In the genomic region with DNA sequence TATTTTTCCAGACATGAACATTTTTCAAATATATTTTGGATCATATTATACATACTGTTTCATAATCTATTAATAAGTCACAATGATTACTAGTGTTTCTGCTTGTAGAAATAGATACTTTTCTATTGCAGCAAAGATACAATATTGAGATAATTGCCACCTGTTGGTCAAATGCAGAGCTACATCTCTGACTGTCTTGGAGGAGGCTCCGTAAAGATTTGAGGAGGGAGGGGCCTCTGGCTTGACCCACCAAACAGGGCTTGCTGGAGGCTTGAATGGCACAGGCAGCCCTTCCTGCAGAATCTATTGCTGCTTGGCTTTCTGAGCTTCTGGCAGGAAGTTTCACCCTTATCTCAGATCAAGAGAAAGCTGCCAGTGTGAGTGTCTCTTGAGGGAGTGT, we compare ENCODE assay signal across 8 cellular contexts.
DNase-seq lines count a peak whose midpoint lies in the region; ATAC-seq and TF ChIP-seq lines count a peak whose summit lies in the region.

No MANE protein-coding gene starts in this region.

- no peaks in the 10 kb centered on the region for H3K36me3 ChIP-seq in esophagus squamous epithelium

- no peak overlapping the region for H3K4me3 Mint-ChIP-seq in neural crest cell

- H3K4me1 Mint-ChIP-seq in neural crest cell, result peaks cover 3% of the 10 kb centered on the region

- H3K4me1 ChIP-seq in esophagus squamous epithelium, result no peaks in the 10 kb centered on the region

- WGBS in esophagus squamous epithelium, 2 donors, result 0 to 20% methylated on average over 1 of the region's 1 CpG

- peak; percentile 47 for TF ChIP-seq CTCF in VCaP (conservative IDR thresholded peaks at IDR 0.05)
- peak in 4 of 6 experiments; percentile 27 to 47 (median 31) for TF ChIP-seq CTCF in esophagus squamous epithelium (IDR thresholded peaks at IDR 0.05)
- TF ChIP-seq CTCF in neural crest cell (conservative IDR thresholded peaks at IDR 0.05), result peak; percentile 63

- ATAC-seq in GM19467 (IDR thresholded peaks at IDR 0.05; ENCODE audit: unreplicated experiment) (peak; percentile 91), HG03565 (IDR thresholded peaks at IDR 0.05; ENCODE audit: unreplicated experiment) (no peak)

- peak; percentile 23 for DNase-seq in DMS53 treated with DMSO at 0.1 percent for 48 hours (lab: John Stamatoyannopoulos, UW; ENCODE audit: unreplicated experiment)
- peak; percentile 3 for DNase-seq in HuH-7 (ENCODE audit: low spot score)
- DNase-seq in esophagus squamous epithelium (lab: John Stamatoyannopoulos, UW), result no peak
- peak; percentile 12 for DNase-seq in neural crest cell (ENCODE audit: low read depth, low spot score)
- DNase-seq in GM19238 (ENCODE audit: insufficient read length, low spot score), result no peak

- H3K27me3 ChIP-seq in esophagus squamous epithelium, result no peaks in the 10 kb centered on the region

- peaks cover 9% of the 10 kb centered on the region for H3K27me3 Mint-ChIP-seq in neural crest cell (ENCODE audit: low read depth)

- H3K9me3 ChIP-seq in esophagus squamous epithelium, result no peaks in the 10 kb centered on the region

- H3K27ac ChIP-seq in VCaP (no peak overlapping the region), esophagus squamous epithelium (no peak overlapping the region)

- no peak overlapping the region for H3K4me3 ChIP-seq in esophagus squamous epithelium

- no peaks in the 10 kb centered on the region for H3K36me3 Mint-ChIP-seq in neural crest cell (ENCODE audit: low read depth)

- H3K9me3 Mint-ChIP-seq in neural crest cell, result no peaks in the 10 kb centered on the region

- intact Hi-C loops in esophagus squamous epithelium (cut with DNase I), result no loop called here

- H3K27ac Mint-ChIP-seq in neural crest cell (ENCODE audit: unreplicated experiment), result no peak overlapping the region

- TF ChIP-seq POLR2A in esophagus squamous epithelium (IDR thresholded peaks at IDR 0.05), result no peak

Comparison
In these comparisons a context has a peak if more than half of its experiments do, and no peak if none do; other contexts are left out.
1. DNase-seq: peak in DMS53 treated with DMSO at 0.1 percent for 48 hours (single experiment), HuH-7 (single experiment) and neural crest cell (single experiment); none in esophagus squamous epithelium (single experiment) and GM19238 (single experiment).
2. Peak in every context shown above with its lines, with median percentiles within 50 percentile points of each other: CTCF ChIP-seq.